In the genomic region with DNA sequence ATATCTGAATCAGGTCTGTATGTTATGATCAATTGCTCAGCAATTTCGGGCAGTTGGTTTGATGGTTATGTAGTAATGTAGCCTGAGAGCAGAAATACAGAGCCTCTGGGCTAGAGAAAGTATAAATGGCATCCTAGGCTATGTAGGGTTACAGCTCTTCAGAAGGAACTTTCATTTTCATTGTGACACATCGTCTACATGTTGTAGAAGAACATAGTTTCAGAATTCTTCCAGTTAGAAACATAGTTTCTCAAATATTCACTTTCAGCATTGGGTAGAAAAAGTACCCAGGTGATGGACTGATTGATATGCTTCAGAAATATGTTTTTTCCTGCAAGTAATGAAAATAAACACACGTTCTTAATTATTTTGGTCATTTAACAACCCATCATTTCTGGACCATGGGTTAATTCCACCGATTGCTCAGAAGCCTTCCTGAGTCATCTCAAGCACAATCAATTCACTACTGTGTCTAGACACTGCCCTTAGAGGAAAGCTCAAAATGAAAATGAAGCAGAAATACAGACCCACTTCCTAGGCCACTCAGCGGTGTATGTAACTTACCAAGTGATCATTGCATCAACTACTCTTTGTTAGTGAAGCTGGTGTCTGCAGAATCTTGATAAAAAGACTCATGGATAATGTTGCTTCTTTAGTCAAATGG, we compare ENCODE assay signal across 9 cellular contexts.
DNase-seq lines count a peak whose midpoint lies in the region; ATAC-seq and TF ChIP-seq lines count a peak whose summit lies in the region.
"Had no signal": no experiment of that assay in that cellular context is flagged by ENCODE, and none has a peak within 500 bp of the region (broad histone marks: within the 10 kb centered on the region; RNA-seq: fewer than 3 reads in every experiment).

No MANE protein-coding gene starts in this region.

- DNase-seq in activated CD4-positive, alpha-beta T cell treated with anti-CD3 and anti-CD28 coated beads, Interleukin-2, amount 10 ng/mL, durations not matched to agents 24 days and 14 days, result peak; percentile 67
- DNase-seq in activated CD4-positive, alpha-beta T cell treated with anti-CD3 and anti-CD28 coated beads, Interleukin-2, amount 50 U/mL, for 1 hour, result no peak
- DNase-seq in OCI-M1 (lab: John Stamatoyannopoulos, UW), result peak; percentile 67
- peak; percentile 28 for DNase-seq in stimulated activated CD8-positive, alpha-beta memory T cell treated with anti-CD3 and anti-CD28 coated beads, Interleukin-4, amount 100 ng/mL, for 48 hours
- no peak for DNase-seq in GM23338 (ENCODE audit: low spot score)
- no peak for DNase-seq in AML-193 (lab: John Stamatoyannopoulos, UW)
- no peak for DNase-seq in dorsolateral prefrontal cortex

- H3K4me3 Mint-ChIP-seq in activated CD4-positive, alpha-beta T cell treated with anti-CD3 and anti-CD28 coated beads, Interleukin-2, amount 10 ng/mL, durations not matched to agents 24 days and 14 days, result peak overlapping the region; percentile 45
- no peak overlapping the region for H3K4me3 Mint-ChIP-seq in GM23338

- H3K9me2 ChIP-seq in GM23338 (ENCODE audit: insufficient read depth), result no peaks in the 10 kb centered on the region

- H2AFZ ChIP-seq in GM23338, result no peak overlapping the region

- H3K4me2 ChIP-seq in GM23338, result no peak overlapping the region

- H3K4me1 Mint-ChIP-seq in activated CD4-positive, alpha-beta T cell treated with anti-CD3 and anti-CD28 coated beads, Interleukin-2, amount 10 ng/mL, durations not matched to agents 24 days and 14 days, result peaks cover 9% of the 10 kb centered on the region
- H3K4me1 Mint-ChIP-seq in GM23338, result no peaks in the 10 kb centered on the region

- ATAC-seq in HG02798 (IDR thresholded peaks at IDR 0.05; ENCODE audit: poor library complexity, unreplicated experiment) (peak; percentile 97), GM23338 (no peak)

- H3K79me2 ChIP-seq in GM23338 (replicated peaks; ENCODE audit: insufficient read depth), result no peaks in the 10 kb centered on the region

- no peak for TF ChIP-seq CTCF in GM23338 (conservative IDR thresholded peaks at IDR 0.05; ENCODE audit: low read depth in 2 of 2)
- no peak for TF ChIP-seq CTCF in dorsolateral prefrontal cortex (IDR thresholded peaks at IDR 0.05 in 54 of 56, conservative IDR thresholded peaks at IDR 0.05 in 2 of 56; ENCODE audit: low read depth in 1 of 56, partially characterized antibody in 56 of 56)

- no peaks in the 10 kb centered on the region for H3K9me3 Mint-ChIP-seq in activated CD4-positive, alpha-beta T cell treated with anti-CD3 and anti-CD28 coated beads, Interleukin-2, amount 10 ng/mL, durations not matched to agents 24 days and 14 days
- no peaks in the 10 kb centered on the region for H3K9me3 Mint-ChIP-seq in GM23338

- no peaks in the 10 kb centered on the region for H3K27me3 ChIP-seq in GM23338 (ENCODE audit: insufficient read depth)
- H3K27me3 ChIP-seq in dorsolateral prefrontal cortex, result peaks cover 0 to 3% (median 0%) of the 10 kb centered on the region in 45 donors

- H3K4me1 ChIP-seq in GM23338 (ENCODE audit: insufficient read depth), result no peaks in the 10 kb centered on the region

- no peaks in the 10 kb centered on the region for H3K36me3 ChIP-seq in GM23338 (ENCODE audit: insufficient read depth)

- H3K27me3 Mint-ChIP-seq in activated CD4-positive, alpha-beta T cell treated with anti-CD3 and anti-CD28 coated beads, Interleukin-2, amount 10 ng/mL, durations not matched to agents 24 days and 14 days, result peaks cover 11% of the 10 kb centered on the region
- no peaks in the 10 kb centered on the region for H3K27me3 Mint-ChIP-seq in GM23338 (ENCODE audit: insufficient read depth, low read depth, poor library complexity)

- intact Hi-C loops in activated CD4-positive, alpha-beta T cell treated with anti-CD3 and anti-CD28 coated beads, Interleukin-2, amount 10 ng/mL, durations not matched to agents 24 days and 14 days (cut with micrococcal nuclease), result loop anchor here (1.0 to 5.0 kb wide), 6 partner anchors 20 to 208 kb away; no protein-coding TSS in a partner anchor
- intact Hi-C loops in dorsolateral prefrontal cortex (cut with DNase I), result no loop called here

- no peaks in the 10 kb centered on the region for H3K36me3 Mint-ChIP-seq in activated CD4-positive, alpha-beta T cell treated with anti-CD3 and anti-CD28 coated beads, Interleukin-2, amount 10 ng/mL, durations not matched to agents 24 days and 14 days (ENCODE audit: low read depth)
- no peaks in the 10 kb centered on the region for H3K36me3 Mint-ChIP-seq in GM23338 (ENCODE audit: low read depth)

- H3K27ac Mint-ChIP-seq in activated CD4-positive, alpha-beta T cell treated with anti-CD3 and anti-CD28 coated beads, Interleukin-2, amount 10 ng/mL, durations not matched to agents 24 days and 14 days, result peak overlapping the region; percentile 73
- no peak overlapping the region for H3K27ac Mint-ChIP-seq in GM23338

- H3F3A ChIP-seq in GM23338 (replicated peaks; ENCODE audit: low read depth), result no peaks in the 10 kb centered on the region

- no peak overlapping the region for H3K27ac ChIP-seq in GM23338 (ENCODE audit: low read depth)
- H3K27ac ChIP-seq in dorsolateral prefrontal cortex, result no peak overlapping the region
- H3K27ac ChIP-seq: epithelial cell of prostate had no signal

- H3K4me3 ChIP-seq in GM23338, result no peak overlapping the region
- H3K4me3 ChIP-seq in dorsolateral prefrontal cortex, result no peak overlapping the region

- H4K20me1 ChIP-seq in GM23338 (replicated peaks; ENCODE audit: insufficient read depth), result no peaks in the 10 kb centered on the region

TF ChIP-seq in GM23338, 12 proteins besides CTCF, POLR2A, EP300 and RAD21:
- TF ChIP-seq NANOG (IDR thresholded peaks at IDR 0.05; ENCODE audit: borderline replicate concordance) (no peak), ZNF114 (CRISPR knock-in tag; IDR thresholded peaks at IDR 0.05) (no peak), JUNB (IDR thresholded peaks at IDR 0.05; ENCODE audit: unreplicated experiment) (no peak), POLR2AphosphoS5 (IDR thresholded peaks at IDR 0.05; ENCODE audit: low read depth) (no peak), ZNF331 (CRISPR knock-in tag; IDR thresholded peaks at IDR 0.05; ENCODE audit: low read depth) (no peak), STAT1 (IDR thresholded peaks at IDR 0.05; ENCODE audit: unreplicated experiment) (no peak), EZH2 (IDR thresholded peaks at IDR 0.05; ENCODE audit: low read depth, unreplicated experiment) (no peak), EZH2phosphoT487 (IDR thresholded peaks at IDR 0.05; ENCODE audit: unreplicated experiment) (no peak)
- TF ChIP-seq, protein P1, sequence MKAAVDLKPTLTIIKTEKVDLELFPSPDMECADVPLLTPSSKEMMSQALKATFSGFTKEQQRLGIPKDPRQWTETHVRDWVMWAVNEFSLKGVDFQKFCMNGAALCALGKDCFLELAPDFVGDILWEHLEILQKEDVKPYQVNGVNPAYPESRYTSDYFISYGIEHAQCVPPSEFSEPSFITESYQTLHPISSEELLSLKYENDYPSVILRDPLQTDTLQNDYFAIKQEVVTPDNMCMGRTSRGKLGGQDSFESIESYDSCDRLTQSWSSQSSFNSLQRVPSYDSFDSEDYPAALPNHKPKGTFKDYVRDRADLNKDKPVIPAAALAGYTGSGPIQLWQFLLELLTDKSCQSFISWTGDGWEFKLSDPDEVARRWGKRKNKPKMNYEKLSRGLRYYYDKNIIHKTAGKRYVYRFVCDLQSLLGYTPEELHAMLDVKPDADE (IDR thresholded peaks at IDR 0.05), result no peak

Comparison
In these comparisons a context has a peak if more than half of its experiments do, and no peak if none do; other contexts are left out.
1. DNase-seq: peak in activated CD4-positive, alpha-beta T cell treated with anti-CD3 and anti-CD28 coated beads, Interleukin-2, amount 10 ng/mL, durations not matched to agents 24 days and 14 days (single experiment), OCI-M1 (single experiment) and stimulated activated CD8-positive, alpha-beta memory T cell treated with anti-CD3 and anti-CD28 coated beads, Interleukin-4, amount 100 ng/mL, for 48 hours (single experiment); none in activated CD4-positive, alpha-beta T cell treated with anti-CD3 and anti-CD28 coated beads, Interleukin-2, amount 50 U/mL, for 1 hour (single experiment), GM23338 (single experiment), AML-193 (0 of 2) and dorsolateral prefrontal cortex (0 of 10).